In the genomic region with DNA sequence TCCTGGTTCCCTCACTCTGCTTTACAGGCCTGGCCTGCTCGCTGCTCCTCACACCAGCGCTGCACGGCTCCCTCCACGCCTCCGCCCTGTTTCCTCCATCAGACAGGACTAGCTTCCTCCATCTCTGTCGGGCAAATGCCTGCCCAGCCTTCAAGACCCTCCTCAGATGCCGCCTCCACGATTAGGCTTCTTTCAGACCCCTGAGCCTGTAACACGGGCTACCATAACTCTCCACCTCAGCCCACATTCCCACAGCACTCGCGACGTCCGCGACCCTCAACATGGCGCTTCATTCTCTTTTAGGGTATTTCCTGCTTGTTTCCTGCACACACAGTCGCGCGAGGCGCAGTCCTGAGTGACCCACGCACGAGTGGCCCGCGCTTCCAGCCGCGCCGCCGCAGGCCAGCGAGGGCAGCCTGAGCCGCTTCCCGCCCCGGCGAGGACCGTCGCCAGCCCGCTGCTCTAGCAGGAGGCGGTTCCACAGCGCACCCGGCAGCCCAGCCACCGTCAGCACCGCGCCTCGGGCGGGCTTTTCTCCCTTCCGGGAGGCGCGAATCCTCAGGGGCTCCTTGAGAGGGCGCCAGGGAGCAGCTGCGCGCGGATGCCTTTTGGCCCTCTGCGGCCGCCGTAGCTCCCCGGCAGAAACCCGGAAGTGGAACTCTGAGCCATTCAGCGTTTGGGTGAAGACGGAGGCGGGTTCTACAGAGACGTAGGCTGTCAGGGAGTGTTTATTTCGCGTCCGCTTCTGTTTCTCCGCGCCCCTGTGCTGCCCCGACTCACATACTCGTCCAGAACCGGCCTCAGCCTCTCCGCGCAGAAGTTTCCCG, we compare ENCODE assay signal across 8 cellular contexts. TPM values are rescaled to one million over a fixed set of nuclear protein-coding genes. Genes with fewer than 3 reads are reported as not detected.
DNase-seq lines count a peak whose midpoint lies in the region; ATAC-seq, FAIRE-seq and TF ChIP-seq lines count a peak whose summit lies in the region.

Gene FRG1 (plus strand): TSS at position 695 of the 827 bp plus-strand sequence. CDS start 138 bp downstream, outside the sequence.

- peak; percentile 63 for TF ChIP-seq POLR2A in A549 (IDR thresholded peaks at IDR 0.05; ENCODE audit: low read length)
- peak; percentile 61 for TF ChIP-seq POLR2A in right lobe of liver (IDR thresholded peaks at IDR 0.05)

- H3K27ac Mint-ChIP-seq in activated B cell treated with CpG ODN at 0.5 μM for 24 hours, result peak within 1 kb of the TSS; percentile 90

- TF ChIP-seq EP300 in A549 (IDR thresholded peaks at IDR 0.05), result no peak

- WGBS in A549 (ENCODE audit: missing lambda C conversion rate), result 10% methylated on average over 27 of the region's 70 CpGs
- 9% methylated on average over 38 of the region's 70 CpGs for WGBS in right lobe of liver (ENCODE audit: insufficient coverage, low coverage, low lambda C conversion rate, missing lambda C conversion rate)

- peak; percentile 72 for TF ChIP-seq CTCF in A549 (IDR thresholded peaks at IDR 0.05)
- peak; percentile 88 for TF ChIP-seq CTCF in activated B cell treated with CpG ODN at 0.5 μM for 24 hours (IDR thresholded peaks at IDR 0.05)
- peak; percentile 66 for TF ChIP-seq CTCF in coronary artery (IDR thresholded peaks at IDR 0.05)
- peak; percentile 87 to 95 (median 92) for TF ChIP-seq CTCF in right lobe of liver (IDR thresholded peaks at IDR 0.05)

- H3K36me3 Mint-ChIP-seq in activated B cell treated with CpG ODN at 0.5 μM for 24 hours (ENCODE audit: low read depth), result peaks cover 31% of the 10 kb centered on the region

- H3K27me3 ChIP-seq in right lobe of liver, result no peaks in the 10 kb centered on the region

- no peaks in the 10 kb centered on the region for H3K36me3 ChIP-seq in right lobe of liver

- peak within 1 kb of the TSS; percentile 91 for H3K4me3 Mint-ChIP-seq in activated B cell treated with CpG ODN at 0.5 μM for 24 hours

- no peaks in the 10 kb centered on the region for H3K27me3 Mint-ChIP-seq in activated B cell treated with CpG ODN at 0.5 μM for 24 hours

- POLR2A ChIA-PET in A549 (lab: Yijun Ruan, JAX) (interaction anchor here (1.5 kb wide), 1 partner anchor 81 kb away, joined by 3 read pairs; no protein-coding TSS in a partner anchor), activated B cell treated with CpG ODN at 0.5 μM for 24 hours (lab: Charles Lee) (interaction anchor here (1.1 kb wide), 1 partner anchor 8 kb away, joined by 3 read pairs; no protein-coding TSS in a partner anchor)

- DNase-seq in A549 (ENCODE audit: low read depth in 1 of 2, low spot score in 1 of 2) (peak; percentile 38 to 93), activated B cell treated with CpG ODN at 0.5 μM for 24 hours (peak; percentile 98), coronary artery (ENCODE audit: low spot score) (peak; percentile 98), right lobe of liver (peak; percentile 97 to 98 (median 97)), DMS79 treated with DMSO at 0.1 percent for 48 hours (lab: John Stamatoyannopoulos, UW) (no peak)
- DNase-seq in stimulated activated CD4-positive, alpha-beta T cell treated with anti-CD3 and anti-CD28 coated beads, TNF-alpha, amount 100 ng/mL, for 1 hour (ENCODE audit: low read depth in 3 of 3, low spot score in 1 of 3), result peak; percentile 94 to 98 (median 97)

- H3K4me3 ChIP-seq in A549 (peak within 1 kb of the TSS; percentile 69), coronary artery (peak within 1 kb of the TSS; percentile 95), right lobe of liver (peak within 1 kb of the TSS; percentile 77 to 83 (median 79))

- intact Hi-C loops in activated B cell treated with CpG ODN at 0.5 μM for 24 hours (cut with micrococcal nuclease) (no loop called here), right lobe of liver (cut with DNase I) (no loop called here)

- H3K4me2 ChIP-seq in A549, result peak within 1 kb of the TSS; percentile 84

- H3K9me3 ChIP-seq in A549 (no peaks in the 10 kb centered on the region), right lobe of liver (no peaks in the 10 kb centered on the region)

- peaks cover 45% of the 10 kb centered on the region for H3K4me1 Mint-ChIP-seq in activated B cell treated with CpG ODN at 0.5 μM for 24 hours

- H3K27ac ChIP-seq in A549 (peak within 1 kb of the TSS; percentile 87 to 94), coronary artery (peak within 1 kb of the TSS; percentile 80 to 93), right lobe of liver (peak within 1 kb of the TSS; percentile 63 to 77 (median 75))

- CTCF ChIA-PET in A549 (lab: Yijun Ruan, JAX) (interaction anchor here (0.6 to 1.5 kb wide), 3 partner anchors 11 to 36 kb away, joined by 3 to 6 read pairs (median 3); no protein-coding TSS in a partner anchor), activated B cell treated with CpG ODN at 0.5 μM for 24 hours (lab: Charles Lee) (no interaction called here)

- FAIRE-seq in A549 (lab: Jason Lieb, UNC), result no peak

- no peaks in the 10 kb centered on the region for H3K4me1 ChIP-seq in A549
- H3K4me1 ChIP-seq in right lobe of liver, result peaks cover 0 to 9% (median 0%) of the 10 kb centered on the region in 4 donors

- ATAC-seq in A549, result peak; percentile 100
- ATAC-seq in GM19035 (IDR thresholded peaks at IDR 0.05; ENCODE audit: unreplicated experiment), result peak; percentile 99
- ATAC-seq in HG03378 (IDR thresholded peaks at IDR 0.05; ENCODE audit: unreplicated experiment), result peak; percentile 99
- peak; percentile 97 for ATAC-seq in activated B cell treated with CpG ODN at 0.5 μM for 24 hours (ENCODE audit: low read depth)
- peak; percentile 100 for ATAC-seq in right lobe of liver

- H3K9me3 Mint-ChIP-seq in activated B cell treated with CpG ODN at 0.5 μM for 24 hours, result peaks cover 2% of the 10 kb centered on the region

- TF ChIP-seq RAD21 in A549 (conservative IDR thresholded peaks at IDR 0.05 in 1 of 2, IDR thresholded peaks at IDR 0.05 in 1 of 2), result 0 out of 5 replicates have a peak, but pooled peaks of 1 of the 2 experiments have one; percentile 18

TF ChIP-seq in A549, 52 proteins besides CTCF, POLR2A, EP300 and RAD21 (continues in another document):
- TF ChIP-seq GATA3 (IDR thresholded peaks at IDR 0.05; ENCODE audit: borderline replicate concordance) (peak; percentile 49; the same call in 1 of the 2 replicates), EHF (CRISPR knock-in tag; IDR thresholded peaks at IDR 0.05) (0 out of 2 replicates have a peak, but pooled peaks have one; percentile 29), JUN (IDR thresholded peaks at IDR 0.05) (peak; percentile 65 to 70; a peak in 2 of 5 replicates), SMC3 (IDR thresholded peaks at IDR 0.05) (peak; percentile 25; the same call in 1 of the 3 replicates), ESRRA (IDR thresholded peaks at IDR 0.05; ENCODE audit: borderline replicate concordance, low read length) (no peak), FOSB (CRISPR knock-in tag; IDR thresholded peaks at IDR 0.05) (no peak), TP53 (CRISPR knock-in tag; IDR thresholded peaks at IDR 0.05) (no peak), PHF8 (IDR thresholded peaks at IDR 0.05; ENCODE audit: borderline replicate concordance, low read depth) (peak; percentile 70)
- TF ChIP-seq, protein P1, sequence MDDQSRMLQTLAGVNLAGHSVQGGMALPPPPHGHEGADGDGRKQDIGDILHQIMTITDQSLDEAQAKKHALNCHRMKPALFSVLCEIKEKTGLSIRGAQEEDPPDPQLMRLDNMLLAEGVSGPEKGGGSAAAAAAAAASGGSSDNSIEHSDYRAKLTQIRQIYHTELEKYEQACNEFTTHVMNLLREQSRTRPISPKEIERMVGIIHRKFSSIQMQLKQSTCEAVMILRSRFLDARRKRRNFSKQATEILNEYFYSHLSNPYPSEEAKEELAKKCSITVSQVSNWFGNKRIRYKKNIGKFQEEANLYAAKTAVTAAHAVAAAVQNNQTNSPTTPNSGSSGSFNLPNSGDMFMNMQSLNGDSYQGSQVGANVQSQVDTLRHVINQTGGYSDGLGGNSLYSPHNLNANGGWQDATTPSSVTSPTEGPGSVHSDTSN (IDR thresholded peaks at IDR 0.05), result no peak
- TF ChIP-seq, protein P2, sequence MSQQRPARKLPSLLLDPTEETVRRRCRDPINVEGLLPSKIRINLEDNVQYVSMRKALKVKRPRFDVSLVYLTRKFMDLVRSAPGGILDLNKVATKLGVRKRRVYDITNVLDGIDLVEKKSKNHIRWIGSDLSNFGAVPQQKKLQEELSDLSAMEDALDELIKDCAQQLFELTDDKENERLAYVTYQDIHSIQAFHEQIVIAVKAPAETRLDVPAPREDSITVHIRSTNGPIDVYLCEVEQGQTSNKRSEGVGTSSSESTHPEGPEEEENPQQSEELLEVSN (IDR thresholded peaks at IDR 0.05; ENCODE audit: borderline replicate concordance, low read depth), result peak; percentile 96
- TF ChIP-seq, protein P3, sequence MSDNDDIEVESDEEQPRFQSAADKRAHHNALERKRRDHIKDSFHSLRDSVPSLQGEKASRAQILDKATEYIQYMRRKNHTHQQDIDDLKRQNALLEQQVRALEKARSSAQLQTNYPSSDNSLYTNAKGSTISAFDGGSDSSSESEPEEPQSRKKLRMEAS (IDR thresholded peaks at IDR 0.05), result peak; percentile 85
- TF ChIP-seq, protein P4, sequence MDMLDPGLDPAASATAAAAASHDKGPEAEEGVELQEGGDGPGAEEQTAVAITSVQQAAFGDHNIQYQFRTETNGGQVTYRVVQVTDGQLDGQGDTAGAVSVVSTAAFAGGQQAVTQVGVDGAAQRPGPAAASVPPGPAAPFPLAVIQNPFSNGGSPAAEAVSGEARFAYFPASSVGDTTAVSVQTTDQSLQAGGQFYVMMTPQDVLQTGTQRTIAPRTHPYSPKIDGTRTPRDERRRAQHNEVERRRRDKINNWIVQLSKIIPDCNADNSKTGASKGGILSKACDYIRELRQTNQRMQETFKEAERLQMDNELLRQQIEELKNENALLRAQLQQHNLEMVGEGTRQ (IDR thresholded peaks at IDR 0.05), result no peak

RNA-seq across cellular contexts. Expression of gene FRG1, which starts in this region (rescaled TPM):
- polyA plus RNA-seq in A549 (2011; rRNA removed), result 13.3 and 26.0 TPM in 2 replicates
- 6.1 and 8.4 TPM in 2 replicates for polyA plus RNA-seq in A549 (2012; cell fraction: cytosol; rRNA removed)
- polyA plus RNA-seq in A549 (2012; cell fraction: nucleus; rRNA removed), result 2.8 and 5.5 TPM in 2 replicates
- 29.1 to 31.0 TPM (median 30.5 TPM) in 3 replicates for polyA plus RNA-seq in A549 (2017; fragmentation: RNase III; extraction: RNeasy Plus Mini Kit Qiagen cat#74134 plus additional on column Dnase treatment)
- 3.0 and 3.7 TPM in 2 replicates for polyA minus RNA-seq in A549 (2011; rRNA and poly(A)+ RNA removed)
- total RNA-seq in activated B cell treated with CpG ODN at 0.5 μM for 24 hours, result 45.1 and 49.0 TPM in 2 replicates
- 10 to 100 TPM; 14.2 to 23.7 (median 18.0) TPM for total RNA-seq in right lobe of liver
